Comparison of ENCODE assay signal across 1 cellular context in genomic region chr1:171405391-171405714, GRCh38.
TF ChIP-seq lines count a peak whose summit lies in the region.

No MANE protein-coding gene starts in this region.

TF ChIP-seq in HCT116, 20 proteins besides CTCF, POLR2A, EP300 and RAD21 (continued from another document):
- TF ChIP-seq ZBTB33 (IDR thresholded peaks at IDR 0.05; ENCODE audit: extremely low read depth, insufficient replicate concordance, low read length) (no peak), ZFX (IDR thresholded peaks at IDR 0.05) (no peak)
